ENCODE assay signal across 20 cellular contexts in the genomic region with DNA sequence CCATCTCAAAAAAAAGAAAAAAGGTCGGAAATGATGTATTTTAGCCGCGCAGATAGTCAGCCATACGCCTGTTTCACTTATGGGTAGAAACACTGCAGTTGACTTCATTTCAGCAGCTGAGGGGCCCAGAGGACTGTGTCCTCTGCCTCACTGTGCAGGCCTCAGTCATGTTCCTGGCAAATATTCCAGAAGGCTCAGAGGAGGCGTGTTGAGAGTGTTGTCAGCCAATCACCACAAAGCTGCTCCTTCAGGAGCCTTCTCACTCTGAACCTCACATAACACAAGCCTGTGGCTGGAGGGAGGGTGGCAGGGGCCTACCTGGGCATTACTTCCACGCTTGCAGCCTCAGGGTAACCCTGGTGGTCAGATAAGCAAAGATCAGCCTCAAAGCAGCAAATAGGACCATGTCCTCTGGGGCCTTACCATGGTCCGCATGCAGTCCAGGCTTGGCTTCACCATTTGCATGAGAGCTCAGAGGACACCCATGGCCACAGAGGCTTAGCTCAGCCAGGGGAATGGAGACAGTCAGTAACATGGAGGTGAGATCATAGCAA. TPM values are rescaled to one million over a fixed set of nuclear protein-coding genes. Genes with fewer than 3 reads are reported as not detected.
A peak's percentile ranks its signal among the peaks of the same experiment; 100 is the strongest.
DNase-seq lines count a peak whose midpoint lies in the region; TF ChIP-seq lines count a peak whose summit lies in the region.
"Had no signal": no experiment of that assay in that cellular context is flagged by ENCODE, and none has a peak within 500 bp of the region (broad histone marks: within the 10 kb centered on the region; RNA-seq: fewer than 3 reads in every experiment).

No MANE protein-coding gene starts in this region.

- H3K4me3 ChIP-seq in CD4-positive, alpha-beta memory T cell (ENCODE audit: low read length in 2 of 2), result no peak overlapping the region
- H3K4me3 ChIP-seq: SK-N-MC, spleen had no signal

- no peaks in the 10 kb centered on the region for H3K27me3 Mint-ChIP-seq in CD4-positive, alpha-beta memory T cell
- H3K27me3 Mint-ChIP-seq in immature natural killer cell (ENCODE audit: low read depth in 3 of 3), result peaks cover 16 to 23% (median 18%) of the 10 kb centered on the region in 3 donors
- H3K27me3 Mint-ChIP-seq in T-helper 2 cell treated with Interferon-gamma antibody and Interleukin-4, amounts not matched to agents 5 μg/mL and 100 μg/mL, for 36 hours (ENCODE audit: low read depth), result no peaks in the 10 kb centered on the region

- DNase-seq in CD4-positive, alpha-beta memory T cell, result no peak
- DNase-seq in GM13976 (ENCODE audit: low spot score), result peak; percentile 38
- DNase-seq in SK-N-DZ (ENCODE audit: low spot score), result peak; percentile 16
- no peak for DNase-seq in immature natural killer cell
- no peak for DNase-seq in T-helper 2 cell treated with Interferon-gamma antibody and Interleukin-4, amounts not matched to agents 5 μg/mL and 100 μg/mL, for 36 hours (ENCODE audit: low spot score)
- DNase-seq in GM20000 (ENCODE audit: low spot score), result no peak
- DNase-seq in NCI-H128 (lab: John Stamatoyannopoulos, UW; ENCODE audit: unreplicated experiment), result no peak
- DNase-seq in NCI-H146 treated with DMSO at 0.1 percent for 48 hours (lab: John Stamatoyannopoulos, UW; ENCODE audit: unreplicated experiment), result no peak
- DNase-seq: cortex of kidney; DND-41; NCI-H187 treated with DMSO at 0.1 percent for 48 hours; spleen; stimulated activated CD4-positive, alpha-beta T cell treated with anti-CD3 and anti-CD28 coated beads, Interleukin-4, amount 100 ng/mL, for 4 hours; trophoblast cell had no signal

- H3K36me3 ChIP-seq in CD4-positive, alpha-beta memory T cell (ENCODE audit: insufficient read depth, low read length), result no peaks in the 10 kb centered on the region
- H3K36me3 ChIP-seq: spleen had no signal

- peaks cover 0 to 3% of the 10 kb centered on the region in 2 donors for H3K36me3 Mint-ChIP-seq in CD4-positive, alpha-beta memory T cell
- H3K36me3 Mint-ChIP-seq in immature natural killer cell, result peaks cover 0 to 4% (median 4%) of the 10 kb centered on the region in 3 donors
- peaks cover 4% of the 10 kb centered on the region for H3K36me3 Mint-ChIP-seq in T-helper 2 cell treated with Interferon-gamma antibody and Interleukin-4, amounts not matched to agents 5 μg/mL and 100 μg/mL, for 36 hours (ENCODE audit: low read depth)
- H3K36me3 Mint-ChIP-seq: brain had no signal

- CTCF ChIA-PET in CD4-positive, alpha-beta memory T cell (lab: Charles Lee; ENCODE audit: partially characterized antibody), result interaction anchor here (0.7 kb wide), 1 partner anchor 96 kb away, joined by 3 read pairs; no protein-coding TSS in a partner anchor

- peaks cover 91% of the 10 kb centered on the region for H3K4me1 ChIP-seq in CD4-positive, alpha-beta memory T cell (ENCODE audit: insufficient read depth, low read length)

- peak overlapping the region in 6 of 7 donors; percentile 30 to 91 (median 76) for H3K27ac Mint-ChIP-seq in CD4-positive, alpha-beta memory T cell
- peak overlapping the region in 4 of 6 donors; percentile 30 to 82 (median 78) for H3K27ac Mint-ChIP-seq in immature natural killer cell
- H3K27ac Mint-ChIP-seq in T-helper 2 cell treated with Interferon-gamma antibody and Interleukin-4, amounts not matched to agents 5 μg/mL and 100 μg/mL, for 36 hours, result no peak overlapping the region
- H3K27ac Mint-ChIP-seq: activated T-helper 1 cell treated with anti-CD3 and anti-CD28 coated beads, Interleukin-12 subunit alpha, Interleukin-12 subunit beta, Interleukin-2, Interleukin-4 antibody, amounts not matched to agents 30 ng/mL and 10 ng/mL and 1 ng/mL, durations not matched to agents 14 hours and 24 hours and 36 hours had no signal

- POLR2A ChIA-PET in CD4-positive, alpha-beta memory T cell (lab: Charles Lee; ENCODE audit: partially characterized antibody), result interaction anchor here (0.6 to 8.7 kb wide), 8 partner anchors 9 to 226 kb away, joined by 3 to 98 read pairs (median 4); partner anchors contain the start of gene DDX6

- in situ Hi-C loops in GM13976 (cut with MboI; ENCODE audit: low sequenced_read_pairs, unreplicated experiment), result loop anchor here (10.0 kb wide), 1 partner anchor 258 kb away; the partner anchor contains the start of gene UPK2

- no peak overlapping the region for H3K27ac ChIP-seq in CD4-positive, alpha-beta memory T cell (ENCODE audit: low read depth, low read length)
- H3K27ac ChIP-seq: SK-N-MC had no signal

- H3K9me3 ChIP-seq in CD4-positive, alpha-beta memory T cell (ENCODE audit: control insufficient read depth in 1 of 2, low read length in 2 of 2), result no peaks in the 10 kb centered on the region

- H3K27me3 ChIP-seq in CD4-positive, alpha-beta memory T cell (ENCODE audit: insufficient read depth, low read length), result no peaks in the 10 kb centered on the region
- H3K27me3 ChIP-seq: spleen had no signal

- peaks cover 0 to 9% (median 4%) of the 10 kb centered on the region in 8 donors for H3K9me3 Mint-ChIP-seq in CD4-positive, alpha-beta memory T cell
- H3K9me3 Mint-ChIP-seq in immature natural killer cell, result no peaks in the 10 kb centered on the region
- H3K9me3 Mint-ChIP-seq in T-helper 2 cell treated with Interferon-gamma antibody and Interleukin-4, amounts not matched to agents 5 μg/mL and 100 μg/mL, for 36 hours, result peaks cover 5% of the 10 kb centered on the region

- TF ChIP-seq CTCF in GM13976 (IDR thresholded peaks at IDR 0.05; ENCODE audit: borderline replicate concordance, control extremely low read depth, extremely low read depth, insufficient read depth, missing control alignments) (no peak), GM20000 (IDR thresholded peaks at IDR 0.05; ENCODE audit: extremely low read depth, missing control alignments) (no peak)

- H3K4me1 Mint-ChIP-seq in CD4-positive, alpha-beta memory T cell, result peaks cover 44 to 86% (median 60%) of the 10 kb centered on the region in 4 donors
- peaks cover 60 to 68% of the 10 kb centered on the region in 2 donors for H3K4me1 Mint-ChIP-seq in immature natural killer cell
- H3K4me1 Mint-ChIP-seq in T-helper 2 cell treated with Interferon-gamma antibody and Interleukin-4, amounts not matched to agents 5 μg/mL and 100 μg/mL, for 36 hours (ENCODE audit: low read depth), result peaks cover 21% of the 10 kb centered on the region

- intact Hi-C loops in CD4-positive, alpha-beta memory T cell (cut with micrococcal nuclease), result no loop called here

- H3K4me3 Mint-ChIP-seq in CD4-positive, alpha-beta memory T cell, result peak overlapping the region in 1 of 8 donors; percentile 20
- H3K4me3 Mint-ChIP-seq in immature natural killer cell, result no peak overlapping the region
- H3K4me3 Mint-ChIP-seq in T-helper 2 cell treated with Interferon-gamma antibody and Interleukin-4, amounts not matched to agents 5 μg/mL and 100 μg/mL, for 36 hours, result no peak overlapping the region
- H3K4me3 Mint-ChIP-seq: activated T-helper 1 cell treated with anti-CD3 and anti-CD28 coated beads, Interleukin-12 subunit alpha, Interleukin-12 subunit beta, Interleukin-2, Interleukin-4 antibody, amounts not matched to agents 30 ng/mL and 10 ng/mL and 1 ng/mL, durations not matched to agents 14 hours and 24 hours and 36 hours; brain had no signal

RNA-seq across cellular contexts. Expression of gene TREH, which starts 17.3 kb away (rescaled TPM):
- not detected for total RNA-seq in CD4-positive, alpha-beta memory T cell
- polyA plus RNA-seq in CD4-positive, alpha-beta memory T cell, result not detected
- polyA plus RNA-seq in SK-N-DZ (2014; cell fraction: cytosol; rRNA removed), result not detected in 2 replicates
- not detected in 2 replicates for polyA plus RNA-seq in SK-N-DZ (2014; cell fraction: nucleus; rRNA removed)
- polyA plus RNA-seq in immature natural killer cell, result not detected
- total RNA-seq: activated T-helper 1 cell treated with anti-CD3 and anti-CD28 coated beads, Interleukin-12 subunit alpha, Interleukin-12 subunit beta, Interleukin-2, Interleukin-4 antibody, amounts not matched to agents 30 ng/mL and 10 ng/mL and 1 ng/mL, durations not matched to agents 14 hours and 24 hours and 36 hours; Caco-2; mononuclear cell; renal cortical epithelial cell; spleen had no signal

Comparison
In these comparisons a context has a peak if more than half of its experiments do, and no peak if none do; other contexts are left out.
1. DNase-seq: peak in GM13976 (single experiment) and SK-N-DZ (single experiment); none in CD4-positive, alpha-beta memory T cell (0 of 5), immature natural killer cell (0 of 3), T-helper 2 cell treated with Interferon-gamma antibody and Interleukin-4, amounts not matched to agents 5 μg/mL and 100 μg/mL, for 36 hours (single experiment), GM20000 (single experiment), NCI-H128 (single experiment) and NCI-H146 treated with DMSO at 0.1 percent for 48 hours (single experiment).